Comparison of ENCODE assay signal across 13 cellular contexts in genomic region chr19:15899561-15899960, GRCh38. TPM values are rescaled to one million over a fixed set of nuclear protein-coding genes. Genes with fewer than 3 reads are reported as not detected.
"Had no signal": no experiment of that assay in that cellular context is flagged by ENCODE, and none has a peak within 500 bp of the region (broad histone marks: within the 10 kb centered on the region; RNA-seq: fewer than 3 reads in every experiment).

No MANE protein-coding gene starts in this region.

RNA-seq across cellular contexts. Expression of gene CYP4F2, which starts 1.7 kb away (rescaled TPM):
- total RNA-seq: activated CD4-positive, alpha-beta memory T cell treated with anti-CD3 and anti-CD28 coated beads, Interleukin-2, amount 10 ng/mL, durations not matched to agents 7 days and 5 days; activated T-helper 2 cell treated with anti-CD3 and anti-CD28 coated beads, Interferon-gamma antibody, Interleukin-2, Interleukin-4, amounts not matched to agents 10 μg/mL and 5 μg/mL and 100 μg/mL, durations not matched to agents 14 hours and 24 hours and 36 hours; aorta; cardiac muscle cell; LHCN-M2; OCI-LY7; Right ventricle myocardium inferior; SK-MEL-5 had no signal

RNA-seq across cellular contexts. Expression of gene CYP4F11, which starts 34.8 kb away (rescaled TPM):
- total RNA-seq: activated CD4-positive, alpha-beta memory T cell treated with anti-CD3 and anti-CD28 coated beads, Interleukin-2, amount 10 ng/mL, durations not matched to agents 7 days and 5 days; activated CD8-positive, alpha-beta memory T cell treated with anti-CD3 and anti-CD28 coated beads for 36 hours; activated naive CD4-positive, alpha-beta T cell treated with anti-CD3 and anti-CD28 coated beads for 36 hours; activated naive CD4-positive, alpha-beta T cell treated with anti-CD3 and anti-CD28 coated beads, Interleukin-2, amount 50 U/mL, for 72 hours; activated T-helper 2 cell treated with anti-CD3 and anti-CD28 coated beads, Interferon-gamma antibody, Interleukin-2, Interleukin-4, amounts not matched to agents 10 μg/mL and 5 μg/mL and 100 μg/mL, durations not matched to agents 14 hours and 24 hours and 36 hours; cardiac muscle cell had no signal

RNA-seq across cellular contexts. Expression of gene OR10H4, which starts 49.2 kb away (rescaled TPM):
- total RNA-seq: activated CD4-positive, alpha-beta memory T cell treated with anti-CD3 and anti-CD28 coated beads, Interleukin-2, amount 10 ng/mL, durations not matched to agents 7 days and 5 days; activated CD8-positive, alpha-beta memory T cell treated with anti-CD3 and anti-CD28 coated beads for 36 hours; activated naive CD4-positive, alpha-beta T cell treated with anti-CD3 and anti-CD28 coated beads for 36 hours; activated naive CD4-positive, alpha-beta T cell treated with anti-CD3 and anti-CD28 coated beads, Interleukin-2, amount 50 U/mL, for 72 hours; activated T-helper 2 cell treated with anti-CD3 and anti-CD28 coated beads, Interferon-gamma antibody, Interleukin-2, Interleukin-4, amounts not matched to agents 10 μg/mL and 5 μg/mL and 100 μg/mL, durations not matched to agents 14 hours and 24 hours and 36 hours; aorta; cardiac muscle cell; LHCN-M2; M059J; OCI-LY7; PC-9; Right ventricle myocardium inferior; SK-MEL-5 had no signal
